In genomic region chr5:81192351-81192750, GRCh38 we compare ENCODE assay signal across 16 cellular contexts. TPM values are rescaled to one million over a fixed set of nuclear protein-coding genes. Genes with fewer than 3 reads are reported as not detected.
DNase-seq lines count a peak whose midpoint lies in the region; ATAC-seq and TF ChIP-seq lines count a peak whose summit lies in the region.
"Had no signal": no experiment of that assay in that cellular context is flagged by ENCODE, and none has a peak within 500 bp of the region (broad histone marks: within the 10 kb centered on the region; RNA-seq: fewer than 3 reads in every experiment).

No MANE protein-coding gene starts in this region.

- ATAC-seq in WTC11 (peak; percentile 39), Right ventricle myocardium inferior (no peak)

- no peak overlapping the region for H3K23ac ChIP-seq in mesendoderm (ENCODE audit: low read length)

- no peak overlapping the region for H3K27ac Mint-ChIP-seq in WTC11

- CTCF ChIA-PET in A673 (lab: Charles Lee): no interaction called here
- CTCF ChIA-PET in WTC11 (lab: Charles Lee): interaction anchor here (0.9 to 1.8 kb wide), 4 partner anchors 13 to 505 kb away, joined by 3 to 8 read pairs (median 4); no protein-coding TSS in a partner anchor
- CTCF ChIA-PET in HEK293T (lab: Yijun Ruan, JAX): no interaction called here

- no peak overlapping the region for H2BK5ac ChIP-seq in mesendoderm (ENCODE audit: low read length)

- WGBS in mesendoderm (ENCODE audit: extremely low coverage, insufficient coverage, low lambda C conversion rate): no CpG with 5 or more reads among the region's 8 CpGs

- no peak overlapping the region for H2BK120ac ChIP-seq in mesendoderm (ENCODE audit: low read depth, low read length)

- H3K36me3 ChIP-seq in A673 (ENCODE audit: insufficient read depth, low read length, poor library complexity, severe bottlenecking) (no peaks in the 10 kb centered on the region), H7 (replicated peaks; ENCODE audit: control insufficient read depth, insufficient read depth, low read length) (no peaks in the 10 kb centered on the region; the same call in 1 of the 2 replicates), mesendoderm (ENCODE audit: control insufficient read depth, insufficient read depth, low read length) (no peaks in the 10 kb centered on the region)

- H3K27me3 Mint-ChIP-seq in WTC11 (ENCODE audit: low read depth): peaks cover 4% of the 10 kb centered on the region

- H2AK5ac ChIP-seq in mesendoderm (ENCODE audit: low read length): no peak overlapping the region

- H3K79me1 ChIP-seq in mesendoderm (ENCODE audit: low read length): no peaks in the 10 kb centered on the region

- no peak overlapping the region for H3K4me3 Mint-ChIP-seq in WTC11

- no peak overlapping the region for H3K56ac ChIP-seq in mesendoderm (ENCODE audit: low read length)

- no peak overlapping the region for H4K8ac ChIP-seq in mesendoderm (ENCODE audit: low read depth, low read length)

- H3K27me3 ChIP-seq in A673 (replicated peaks; ENCODE audit: insufficient read depth, low read depth, low read length, poor library complexity): no peaks in the 10 kb centered on the region
- no peaks in the 10 kb centered on the region for H3K27me3 ChIP-seq in H7 (ENCODE audit: control insufficient read depth, insufficient read depth, low read length)
- H3K27me3 ChIP-seq in mesendoderm (ENCODE audit: insufficient read depth, low read length, poor library complexity): no peaks in the 10 kb centered on the region

- no TSS peak for BruUV-seq in A673 (replicated peaks; lab: Mats Ljungman, UMichigan)

- peak; percentile 29; the same call in 1 of the 2 replicates for TF ChIP-seq CTCF in A673 (conservative IDR thresholded peaks at IDR 0.05; ENCODE audit: low read depth, low read length)
- no peak for TF ChIP-seq CTCF in WTC11 (IDR thresholded peaks at IDR 0.05)

- no peaks in the 10 kb centered on the region for H3K36me3 Mint-ChIP-seq in WTC11

- H3K9me3 ChIP-seq in A673 (ENCODE audit: low read depth, low read length, poor library complexity, severe bottlenecking): no peaks in the 10 kb centered on the region

- POLR2A ChIA-PET in A673 (lab: Charles Lee; ENCODE audit: low non-redundant PET): no interaction called here
- POLR2A ChIA-PET in WTC11 (lab: Charles Lee): no interaction called here
- POLR2A ChIA-PET in HEK293T (lab: Yijun Ruan, JAX): no interaction called here

- H3K27ac ChIP-seq in A673 (ENCODE audit: low read depth, low read length, poor library complexity, severe bottlenecking) (no peak overlapping the region), mesendoderm (ENCODE audit: low read depth, low read length) (no peak overlapping the region)
- H3K27ac ChIP-seq: GM23248, KMS-11 had no signal

- no peaks in the 10 kb centered on the region for H3K79me2 ChIP-seq in mesendoderm (ENCODE audit: control insufficient read depth, insufficient read depth, low read length)

- no peak overlapping the region for H3K18ac ChIP-seq in mesendoderm (ENCODE audit: low read length)

- H3K4me2 ChIP-seq in mesendoderm (ENCODE audit: low read length): no peak overlapping the region
- H3K4me2 ChIP-seq: KMS-11 had no signal

- H3K4me1 Mint-ChIP-seq in WTC11: peaks cover 42% of the 10 kb centered on the region

- H2BK15ac ChIP-seq in mesendoderm (replicated peaks; ENCODE audit: low read depth): no peak overlapping the region

- H4K5ac ChIP-seq in mesendoderm (ENCODE audit: low read length): no peak overlapping the region

- intact Hi-C loops in A673 (cut with micrococcal nuclease; ENCODE audit: unreplicated experiment) (loop anchor here (10.0 kb wide), 2 partner anchors 388 to 708 kb away; partner anchors contain the start of gene FAM151B), Right ventricle myocardium inferior (cut with DNase I) (loop anchor here (5.0 to 10.0 kb wide), 3 partner anchors 388 to 708 kb away; partner anchors contain the start of gene FAM151B)

- no peaks in the 10 kb centered on the region for H3K9me3 Mint-ChIP-seq in WTC11

- no peak overlapping the region for H3K4me3 ChIP-seq in A673 (ENCODE audit: low read depth, low read length, poor library complexity, severe bottlenecking)
- no peak overlapping the region for H3K4me3 ChIP-seq in H7 (ENCODE audit: insufficient read depth, low read depth, low read length)
- H3K4me3 ChIP-seq in mesendoderm (ENCODE audit: low read length): no peak overlapping the region
- H3K4me3 ChIP-seq: GM23248 had no signal

- DNase-seq in A673 (ENCODE audit: low spot score) (no peak), H7 (peak; percentile 73), WTC11 (ENCODE audit: low spot score) (peak; percentile 35), mesendoderm (peak; percentile 52), NCI-H69 (lab: John Stamatoyannopoulos, UW) (no peak), HEK293T (ENCODE audit: extremely low spot score) (no peak), Right ventricle myocardium inferior (ENCODE audit: missing footprints) (no peak), mesenteric fat pad (ENCODE audit: low spot score) (no peak)
- DNase-seq: Calu3, DMS79, GDM1, GM23248, NCI-H2029, NCI-H510A had no signal

- no peak overlapping the region for H3K9ac ChIP-seq in mesendoderm (ENCODE audit: low read length)
- H3K9ac ChIP-seq: GM23248, KMS-11 had no signal

- H3K4ac ChIP-seq in mesendoderm (ENCODE audit: low read depth, low read length): no peak overlapping the region

- H3K4me1 ChIP-seq in A673 (ENCODE audit: insufficient read depth, low read length, poor library complexity, severe bottlenecking): peaks cover 5% of the 10 kb centered on the region
- no peaks in the 10 kb centered on the region for H3K4me1 ChIP-seq in mesendoderm (ENCODE audit: control insufficient read depth, low read depth, low read length)

TF ChIP-seq in WTC11, 78 proteins besides CTCF, POLR2A, EP300 and RAD21 (continues in another document):
- TF ChIP-seq AFF4 (CRISPR knock-in tag; IDR thresholded peaks at IDR 0.05; ENCODE audit: borderline replicate concordance): no peak
- no peak for TF ChIP-seq CREB1 (CRISPR knock-in tag; IDR thresholded peaks at IDR 0.05)
- no peak for TF ChIP-seq MYBL2 (CRISPR knock-in tag; IDR thresholded peaks at IDR 0.05)
- no peak for TF ChIP-seq ZNF263 (CRISPR knock-in tag; IDR thresholded peaks at IDR 0.05; ENCODE audit: low read depth)

TF ChIP-seq in HEK293T, 16 proteins besides CTCF, POLR2A, EP300 and RAD21:
- TF ChIP-seq NFRKB (IDR thresholded peaks at IDR 0.05): no peak
- no peak for TF ChIP-seq SUZ12 (IDR thresholded peaks at IDR 0.05)
- TF ChIP-seq BHLHE40 (IDR thresholded peaks at IDR 0.05; ENCODE audit: borderline replicate concordance): no peak
- no peak for TF ChIP-seq ZNF384 (IDR thresholded peaks at IDR 0.05)
- TF ChIP-seq FOXK2 (IDR thresholded peaks at IDR 0.05): no peak
- no peak for TF ChIP-seq ELF4 (IDR thresholded peaks at IDR 0.05)
- TF ChIP-seq PKNOX1 (IDR thresholded peaks at IDR 0.05): no peak
- no peak for TF ChIP-seq CTBP1 (IDR thresholded peaks at IDR 0.05; ENCODE audit: borderline replicate concordance)
- TF ChIP-seq LEF1 (IDR thresholded peaks at IDR 0.05; ENCODE audit: borderline replicate concordance): no peak
- TF ChIP-seq HDGF (IDR thresholded peaks at IDR 0.05; ENCODE audit: borderline replicate concordance): no peak
- no peak for TF ChIP-seq FOXA1 (IDR thresholded peaks at IDR 0.05)
- TF ChIP-seq L3MBTL2 (conservative IDR thresholded peaks at IDR 0.05): no peak
- TF ChIP-seq FOXM1 (IDR thresholded peaks at IDR 0.05; ENCODE audit: borderline replicate concordance): no peak
- TF ChIP-seq TARDBP (IDR thresholded peaks at IDR 0.05): no peak
- TF ChIP-seq ARNT (IDR thresholded peaks at IDR 0.05): no peak
- TF ChIP-seq SP1 (IDR thresholded peaks at IDR 0.05): no peak

RNA-seq across cellular contexts. Expression of gene CKMT2, which starts 40.8 kb away (rescaled TPM):
- total RNA-seq in A673 (2021): not detected in 2 replicates
- total RNA-seq in H7 (2014; rRNA removed; shearing (Covaris generic)): 0.66 and 1.2 TPM in 2 replicates
- 1.8 to 3.1 TPM (median 2.4 TPM) in 3 replicates for total RNA-seq in WTC11 (2021)
- 1.8 TPM for polyA plus RNA-seq in mesendoderm (2013, experiment 1 of 2)
- polyA plus RNA-seq in mesendoderm (2013, experiment 2 of 2): 1.5 TPM
- total RNA-seq in Right ventricle myocardium inferior: 1,804 TPM
- total RNA-seq in mesenteric fat pad: 18.9 TPM
- total RNA-seq: Calu3, GM23248, RPMI7951 had no signal
- polyA plus RNA-seq: GM23248 had no signal

Comparison
In these comparisons a context has a peak if more than half of its experiments do, and no peak if none do; other contexts are left out.
1. DNase-seq: peak in H7 (single experiment), WTC11 (single experiment) and mesendoderm (single experiment); none in A673 (single experiment), NCI-H69 (single experiment), HEK293T (single experiment), Right ventricle myocardium inferior (single experiment) and mesenteric fat pad (single experiment).
2. RNA of gene CKMT2, which starts 40.8 kb away (total RNA-seq): 1,804 TPM in Right ventricle myocardium inferior (single experiment); 18.9 TPM in mesenteric fat pad (single experiment), 1.8 to 3.1 TPM in WTC11, 0.66 to 1.2 TPM in H7 and not detected in A673; every median in the first group is over 10 times any median in the second.